ENCODE assay signal across 9 cellular contexts in the genomic region with DNA sequence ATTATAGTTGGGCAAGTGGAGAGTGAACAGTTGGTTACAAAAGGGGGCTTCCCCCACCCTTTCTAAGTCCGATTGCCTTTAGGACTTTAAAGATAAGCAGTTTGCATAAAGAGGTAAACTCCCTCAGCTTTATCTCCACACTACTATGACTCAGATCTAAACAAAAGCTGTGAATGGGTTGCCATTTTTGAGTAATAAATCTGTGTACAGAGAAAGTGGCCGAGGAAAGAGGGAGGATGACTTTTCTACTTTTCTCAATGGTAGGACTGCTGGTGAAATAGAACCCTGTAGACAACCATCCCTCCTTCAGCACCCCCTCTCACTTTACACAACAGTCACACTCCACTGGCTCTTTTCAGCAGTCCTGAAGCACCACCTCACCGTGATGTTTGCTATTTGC.
DNase-seq lines count a peak whose midpoint lies in the region; ATAC-seq and TF ChIP-seq lines count a peak whose summit lies in the region.
"Had no signal": no experiment of that assay in that cellular context is flagged by ENCODE, and none has a peak within 500 bp of the region (broad histone marks: within the 10 kb centered on the region; RNA-seq: fewer than 3 reads in every experiment).

No MANE protein-coding gene starts in this region.

- in situ Hi-C loops in HAP-1 (cut with MboI; ENCODE audit: low sequenced_read_pairs) = no loop called here

- H3K4me1 ChIP-seq in heart right ventricle = peaks cover 0 to 10% (median 3%) of the 10 kb centered on the region in 9 donors
- peaks cover 0 to 6% of the 10 kb centered on the region in 2 donors for H3K4me1 ChIP-seq in thyroid gland
- H3K4me1 ChIP-seq in HAP-1 = peaks cover 7% of the 10 kb centered on the region; the same call in 1 of the 2 replicates

- H3K9me3 ChIP-seq in heart right ventricle (no peaks in the 10 kb centered on the region), thyroid gland (no peaks in the 10 kb centered on the region), HAP-1 (no peaks in the 10 kb centered on the region)

- H3K27ac ChIP-seq in heart right ventricle = no peak overlapping the region
- no peak overlapping the region for H3K27ac ChIP-seq in thyroid gland

- H3K36me3 ChIP-seq in heart right ventricle = no peaks in the 10 kb centered on the region
- no peaks in the 10 kb centered on the region for H3K36me3 ChIP-seq in thyroid gland
- no peaks in the 10 kb centered on the region for H3K36me3 ChIP-seq in HAP-1 (replicated peaks)

- H3K4me3 ChIP-seq in fibroblast of villous mesenchyme (ENCODE audit: low read depth, low read length) (no peak overlapping the region), heart right ventricle (no peak overlapping the region), thyroid gland (replicated peaks in 1 of 3) (no peak overlapping the region), HAP-1 (no peak overlapping the region)

- DNase-seq in fibroblast of villous mesenchyme (ENCODE audit: low read depth) (peak; percentile 81), heart right ventricle (no peak), cerebellum (ENCODE audit: low spot score) (no peak), thyroid gland (no peak), HAP-1 (ENCODE audit: low spot score in 2 of 2) (no peak)
- DNase-seq: left cardiac atrium had no signal

- 76 to 77% methylated on average over 3 of the region's 3 CpGs for WGBS in heart right ventricle, 2 donors
- WGBS in thyroid gland, 2 donors = 67 to 69% methylated on average over 3 of the region's 3 CpGs

- TF ChIP-seq POLR2A in thyroid gland (IDR thresholded peaks at IDR 0.05) = no peak

- no peaks in the 10 kb centered on the region for H3K27me3 ChIP-seq in heart right ventricle
- H3K27me3 ChIP-seq in thyroid gland = no peaks in the 10 kb centered on the region
- no peaks in the 10 kb centered on the region for H3K27me3 ChIP-seq in HAP-1 (ENCODE audit: low read depth)

- no peak for TF ChIP-seq CTCF in fibroblast of villous mesenchyme (IDR thresholded peaks at IDR 0.05; ENCODE audit: insufficient read depth, low read depth, low read length)
- TF ChIP-seq CTCF in heart right ventricle (IDR thresholded peaks at IDR 0.05) = no peak
- no peak for TF ChIP-seq CTCF in thyroid gland (IDR thresholded peaks at IDR 0.05)

- ATAC-seq in GM18861 (IDR thresholded peaks at IDR 0.05; ENCODE audit: unreplicated experiment) = peak; percentile 93
- ATAC-seq in GM21528 (IDR thresholded peaks at IDR 0.05; ENCODE audit: low FRiP score, unreplicated experiment) = peak; percentile 75
- peak; percentile 87 for ATAC-seq in HG03354 (IDR thresholded peaks at IDR 0.05; ENCODE audit: poor library complexity, severe bottlenecking, unreplicated experiment)
- ATAC-seq in heart right ventricle = no peak

- intact Hi-C loops in heart right ventricle (cut with DNase I) = no loop called here
- intact Hi-C loops in thyroid gland (cut with DNase I) = no loop called here

Comparison
In these comparisons a context has a peak if more than half of its experiments do, and no peak if none do; other contexts are left out.
1. ATAC-seq: peak in GM18861 (single experiment), GM21528 (single experiment) and HG03354 (single experiment); none in heart right ventricle (0 of 8).